In the genomic region with DNA sequence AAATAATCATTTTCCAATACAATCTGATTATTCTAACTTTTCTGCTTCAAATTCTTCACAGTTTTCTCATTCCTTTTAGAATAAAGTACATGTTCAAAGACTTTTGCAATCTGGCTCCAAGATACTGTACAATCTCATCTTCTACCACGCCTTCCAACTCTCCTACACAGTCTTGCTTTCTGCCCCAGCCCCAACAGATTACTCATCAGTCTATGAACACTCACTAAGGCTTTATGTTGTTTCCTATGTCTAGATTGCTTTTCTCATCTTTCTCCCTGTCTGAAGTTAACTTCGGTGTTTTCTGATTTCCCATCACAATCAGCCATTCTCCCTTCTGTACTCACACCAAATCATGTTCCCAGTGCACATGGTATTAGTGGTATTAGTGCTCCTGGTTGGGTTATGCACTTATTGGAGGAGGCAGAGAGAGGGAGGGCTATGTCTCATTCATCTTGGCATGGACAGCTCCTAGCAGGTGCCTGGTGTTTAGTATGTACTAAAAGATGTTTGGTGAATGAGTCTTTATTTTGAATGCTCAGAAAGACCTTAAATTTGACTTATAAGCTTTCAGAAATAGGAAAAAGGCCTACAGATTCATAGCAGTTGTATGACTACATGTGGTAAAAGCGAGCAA, we compare ENCODE assay signal across 16 cellular contexts. TPM values are rescaled to one million over a fixed set of nuclear protein-coding genes. Genes with fewer than 3 reads are reported as not detected.
DNase-seq lines count a peak whose midpoint lies in the region; FAIRE-seq and TF ChIP-seq lines count a peak whose summit lies in the region.
"Had no signal": no experiment of that assay in that cellular context is flagged by ENCODE, and none has a peak within 500 bp of the region (broad histone marks: within the 10 kb centered on the region; RNA-seq: fewer than 3 reads in every experiment).

No MANE protein-coding gene starts in this region.

- 75% methylated on average over 3 of the region's 3 CpGs for WGBS in SK-N-SH (ENCODE audit: low lambda C conversion rate)
- WGBS in trophoblast cell (ENCODE audit: extremely low coverage, insufficient coverage, insufficient read length) = no CpG with 5 or more reads among the region's 3 CpGs
- WGBS in sigmoid colon, 2 donors = 47 to 79% methylated on average over 3 of the region's 3 CpGs

- POLR2A ChIA-PET in SK-N-SH (lab: Yijun Ruan, JAX) = no interaction called here

- CTCF ChIA-PET in SK-N-SH (lab: Yijun Ruan, JAX) = no interaction called here

- intact Hi-C loops in sigmoid colon (cut with DNase I) = no loop called here

- no peak overlapping the region for H2BK120ac ChIP-seq in trophoblast cell (ENCODE audit: insufficient read depth, low read length, poor library complexity)

- peak overlapping the region; percentile 48 for H3K23ac ChIP-seq in trophoblast cell (ENCODE audit: low read length)

- TF ChIP-seq POLR2A in sigmoid colon (IDR thresholded peaks at IDR 0.05) = no peak

- H3K36me3 ChIP-seq in SK-N-SH (replicated peaks in 1 of 2; ENCODE audit: control insufficient read depth in 1 of 2, insufficient read depth in 2 of 2, low read length in 1 of 2) = no peaks in the 10 kb centered on the region
- H3K36me3 ChIP-seq in trophoblast cell (ENCODE audit: control insufficient read depth in 1 of 2, insufficient read depth in 2 of 2, low read length in 2 of 2) = no peaks in the 10 kb centered on the region
- no peaks in the 10 kb centered on the region for H3K36me3 ChIP-seq in sigmoid colon

- H3K79me2 ChIP-seq in SK-N-SH (ENCODE audit: insufficient read depth) (no peaks in the 10 kb centered on the region), trophoblast cell (ENCODE audit: control insufficient read depth, insufficient read depth, low read length, poor library complexity) (no peaks in the 10 kb centered on the region)

- H3K4me3 ChIP-seq in HFF-Myc (replicated peaks; ENCODE audit: low read depth, low read length) (no peak overlapping the region), SK-N-SH (ENCODE audit: low read depth in 2 of 2, low read length in 1 of 2) (no peak overlapping the region), fibroblast of the aortic adventitia (ENCODE audit: low read depth, low read length) (no peak overlapping the region), trophoblast cell (ENCODE audit: low read depth, low read length) (no peak overlapping the region), sigmoid colon (no peak overlapping the region)
- H3K4me3 ChIP-seq: lung had no signal

- peaks cover 7% of the 10 kb centered on the region for H3F3A ChIP-seq in SK-N-SH (replicated peaks; ENCODE audit: insufficient read depth)

- no peak for FAIRE-seq in GM19239 (lab: Jason Lieb, UNC)

- no peak overlapping the region for H2BK12ac ChIP-seq in trophoblast cell (ENCODE audit: low read length)

- DNase-seq in HFF-Myc (ENCODE audit: extremely low read depth, low read depth) (peak; percentile 11), SK-N-SH (no peak), fibroblast of the aortic adventitia (ENCODE audit: low read depth) (peak; percentile 34), trophoblast cell (no peak), GM19239 (ENCODE audit: insufficient read length, low spot score) (no peak), HPDE6-E6E7 (ENCODE audit: extremely low spot score) (no peak), NK-92 (lab: John Stamatoyannopoulos, UW; ENCODE audit: unreplicated experiment) (no peak), sigmoid colon (no peak)
- DNase-seq: activated CD4-positive, alpha-beta memory T cell treated with anti-CD3 and anti-CD28 coated beads, Interleukin-2, amount 10 ng/mL, durations not matched to agents 7 days and 5 days; activated effector memory CD4-positive, alpha-beta T cell treated with Interleukin-2 at 50 U/mL for 16 hours; DMS 273 treated with DMSO at 0.1 percent for 48 hours; Karpas-422; NCI-H187; NCI-H748 treated with DMSO at 0.1 percent for 48 hours; posterior cingulate gyrus had no signal

- no peak overlapping the region for H3K27ac ChIP-seq in SK-N-SH (ENCODE audit: low read depth in 2 of 2, low read length in 1 of 2)
- no peak overlapping the region for H3K27ac ChIP-seq in trophoblast cell (ENCODE audit: low read depth, low read length)
- H3K27ac ChIP-seq in sigmoid colon = no peak overlapping the region

- TF ChIP-seq RAD21 in SK-N-SH (IDR thresholded peaks at IDR 0.05; ENCODE audit: low read length) = no peak

- H4K20me1 ChIP-seq in SK-N-SH (ENCODE audit: insufficient read depth) = no peaks in the 10 kb centered on the region

- no peak overlapping the region for H4K91ac ChIP-seq in trophoblast cell (ENCODE audit: low read depth, low read length)

- H3K9ac ChIP-seq in SK-N-SH (no peak overlapping the region), trophoblast cell (ENCODE audit: low read length) (no peak overlapping the region)

- H3K4me2 ChIP-seq in SK-N-SH = no peak overlapping the region
- no peak overlapping the region for H3K4me2 ChIP-seq in trophoblast cell (ENCODE audit: low read length)

- H3K79me1 ChIP-seq in trophoblast cell (ENCODE audit: low read length) = no peaks in the 10 kb centered on the region

- H3K18ac ChIP-seq in trophoblast cell (ENCODE audit: low read length) = no peak overlapping the region

- no peaks in the 10 kb centered on the region for H3K9me2 ChIP-seq in SK-N-SH

- H3K14ac ChIP-seq in trophoblast cell (ENCODE audit: low read length) = no peak overlapping the region

- no peak overlapping the region for H2AK5ac ChIP-seq in trophoblast cell (ENCODE audit: low read length)

- no peak overlapping the region for H3K4ac ChIP-seq in trophoblast cell (ENCODE audit: low read depth, low read length)

- H2AFZ ChIP-seq in SK-N-SH (ENCODE audit: low read depth) = no peak overlapping the region
- no peak overlapping the region for H2AFZ ChIP-seq in trophoblast cell (ENCODE audit: insufficient read depth, low read length, poor library complexity)

- H3K9me3 ChIP-seq in SK-N-SH (no peaks in the 10 kb centered on the region), trophoblast cell (ENCODE audit: insufficient read depth, low read depth, low read length) (no peaks in the 10 kb centered on the region), sigmoid colon (no peaks in the 10 kb centered on the region)

- TF ChIP-seq CTCF in HFF-Myc (IDR thresholded peaks at IDR 0.05; ENCODE audit: low read depth, low read length, missing control alignments) = no peak
- TF ChIP-seq CTCF in SK-N-SH (IDR thresholded peaks at IDR 0.05) = no peak
- TF ChIP-seq CTCF in fibroblast of the aortic adventitia (IDR thresholded peaks at IDR 0.05; ENCODE audit: insufficient read depth, low read length) = no peak
- no peak for TF ChIP-seq CTCF in sigmoid colon (IDR thresholded peaks at IDR 0.05)

- no peaks in the 10 kb centered on the region; a peak in 1 of 4 replicates for H3K4me1 ChIP-seq in SK-N-SH (ENCODE audit: control insufficient read depth in 1 of 2, insufficient read depth in 2 of 2, low read depth in 1 of 2, low read length in 1 of 2)
- H3K4me1 ChIP-seq in trophoblast cell (ENCODE audit: control insufficient read depth in 1 of 2, insufficient read depth in 2 of 2, low read length in 2 of 2) = no peaks in the 10 kb centered on the region
- peaks cover 0 to 12% (median 5%) of the 10 kb centered on the region in 4 donors for H3K4me1 ChIP-seq in sigmoid colon

- TF ChIP-seq EP300 in SK-N-SH (IDR thresholded peaks at IDR 0.05; ENCODE audit: borderline replicate concordance in 1 of 2, low read depth in 1 of 2, low read length in 1 of 2) (no peak), sigmoid colon (IDR thresholded peaks at IDR 0.05) (no peak)

- no peak overlapping the region for H2BK5ac ChIP-seq in trophoblast cell (ENCODE audit: low read depth, low read length, poor library complexity)

- H3K27me3 ChIP-seq in SK-N-SH (ENCODE audit: insufficient read depth) (no peaks in the 10 kb centered on the region), trophoblast cell (ENCODE audit: insufficient read depth, low read length) (no peaks in the 10 kb centered on the region), sigmoid colon (no peaks in the 10 kb centered on the region)

- no peak overlapping the region for H4K8ac ChIP-seq in trophoblast cell (ENCODE audit: low read depth, low read length)

- no peak overlapping the region for H4K12ac ChIP-seq in trophoblast cell (ENCODE audit: low read depth, low read length)

TF ChIP-seq in SK-N-SH, 30 proteins besides CTCF, POLR2A, EP300 and RAD21:
- no peak for TF ChIP-seq EZH2phosphoT487 (IDR thresholded peaks at IDR 0.05; ENCODE audit: borderline replicate concordance, low read depth)
- TF ChIP-seq, protein P1, sequence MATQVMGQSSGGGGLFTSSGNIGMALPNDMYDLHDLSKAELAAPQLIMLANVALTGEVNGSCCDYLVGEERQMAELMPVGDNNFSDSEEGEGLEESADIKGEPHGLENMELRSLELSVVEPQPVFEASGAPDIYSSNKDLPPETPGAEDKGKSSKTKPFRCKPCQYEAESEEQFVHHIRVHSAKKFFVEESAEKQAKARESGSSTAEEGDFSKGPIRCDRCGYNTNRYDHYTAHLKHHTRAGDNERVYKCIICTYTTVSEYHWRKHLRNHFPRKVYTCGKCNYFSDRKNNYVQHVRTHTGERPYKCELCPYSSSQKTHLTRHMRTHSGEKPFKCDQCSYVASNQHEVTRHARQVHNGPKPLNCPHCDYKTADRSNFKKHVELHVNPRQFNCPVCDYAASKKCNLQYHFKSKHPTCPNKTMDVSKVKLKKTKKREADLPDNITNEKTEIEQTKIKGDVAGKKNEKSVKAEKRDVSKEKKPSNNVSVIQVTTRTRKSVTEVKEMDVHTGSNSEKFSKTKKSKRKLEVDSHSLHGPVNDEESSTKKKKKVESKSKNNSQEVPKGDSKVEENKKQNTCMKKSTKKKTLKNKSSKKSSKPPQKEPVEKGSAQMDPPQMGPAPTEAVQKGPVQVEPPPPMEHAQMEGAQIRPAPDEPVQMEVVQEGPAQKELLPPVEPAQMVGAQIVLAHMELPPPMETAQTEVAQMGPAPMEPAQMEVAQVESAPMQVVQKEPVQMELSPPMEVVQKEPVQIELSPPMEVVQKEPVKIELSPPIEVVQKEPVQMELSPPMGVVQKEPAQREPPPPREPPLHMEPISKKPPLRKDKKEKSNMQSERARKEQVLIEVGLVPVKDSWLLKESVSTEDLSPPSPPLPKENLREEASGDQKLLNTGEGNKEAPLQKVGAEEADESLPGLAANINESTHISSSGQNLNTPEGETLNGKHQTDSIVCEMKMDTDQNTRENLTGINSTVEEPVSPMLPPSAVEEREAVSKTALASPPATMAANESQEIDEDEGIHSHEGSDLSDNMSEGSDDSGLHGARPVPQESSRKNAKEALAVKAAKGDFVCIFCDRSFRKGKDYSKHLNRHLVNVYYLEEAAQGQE (IDR thresholded peaks at IDR 0.05; ENCODE audit: low read depth, low read length) = peak; percentile 79

RNA-seq across cellular contexts. Expression of a gene that starts 43.9 kb away (rescaled TPM):
- polyA plus RNA-seq in SK-N-SH (2012; rRNA removed) = 4.9 and 5.2 TPM in 2 replicates
- 3.6 and 4.6 TPM in 2 replicates for polyA plus RNA-seq in SK-N-SH (2012; cell fraction: cytosol; rRNA removed)
- polyA plus RNA-seq in SK-N-SH (2012; cell fraction: nucleus; rRNA removed) = 6.3 and 8.8 TPM in 2 replicates
- total RNA-seq in fibroblast of the aortic adventitia (ENCODE audit: low replicate concordance) = 20.4 and 30.3 TPM in 2 replicates
- polyA plus RNA-seq in trophoblast cell (2013) = 17.7 and 18.7 TPM in 2 replicates
- total RNA-seq in sigmoid colon = 10 to 100 TPM; 17.9 to 30.7 (median 24.0) TPM
- 1 to 10 TPM; 5.1 to 9.4 (median 6.6) TPM for polyA plus RNA-seq in sigmoid colon
- total RNA-seq: activated CD4-positive, alpha-beta memory T cell treated with anti-CD3 and anti-CD28 coated beads, Interleukin-2, amount 10 ng/mL, durations not matched to agents 7 days and 5 days had no signal

Comparison
In these comparisons a context has a peak if more than half of its experiments do, and no peak if none do; other contexts are left out.
1. DNase-seq: peak in HFF-Myc (single experiment) and fibroblast of the aortic adventitia (single experiment); none in SK-N-SH (single experiment), trophoblast cell (0 of 2), GM19239 (single experiment), HPDE6-E6E7 (single experiment), NK-92 (single experiment) and sigmoid colon (single experiment).